8 cellular contexts compared by ENCODE assay signal in genomic region chr7:35853194-35853593, GRCh38. TPM values are rescaled to one million over a fixed set of nuclear protein-coding genes. Genes with fewer than 3 reads are reported as not detected.
A peak's percentile ranks its signal among the peaks of the same experiment; 100 is the strongest.
DNase-seq lines count a peak whose midpoint lies in the region; ATAC-seq and TF ChIP-seq lines count a peak whose summit lies in the region.
"Not testable (repeated sequence)": the region's sequence is repeated elsewhere in the genome, so short reads cannot be mapped to it uniquely, and the experiment has no call there.

No MANE protein-coding gene starts in this region.

- not testable (repeated sequence) for H3K27me3 ChIP-seq in CD4-positive, alpha-beta T cell (ENCODE audit: control insufficient read depth, insufficient read depth, low read length); CD8-positive, alpha-beta memory T cell (ENCODE audit: insufficient read depth, low read length, poor library complexity, severe bottlenecking)

- not testable (repeated sequence) for DNase-seq in CD4-positive, alpha-beta T cell; CD8-positive, alpha-beta memory T cell; effector memory CD8-positive, alpha-beta T cell; memory B cell (ENCODE audit: low spot score in 2 of 2); naive thymus-derived CD8-positive, alpha-beta T cell; neural crest cell (ENCODE audit: low read depth, low spot score); stimulated activated effector memory CD8-positive, alpha-beta T cell treated with anti-CD3 and anti-CD28 coated beads, Interleukin-12 subunit alpha, Interleukin-12 subunit beta, amount 100 ng/mL, for 72 hours (ENCODE audit: low spot score in 2 of 2)

- H3K9me3 Mint-ChIP-seq in CD4-positive, alpha-beta T cell; CD8-positive, alpha-beta memory T cell; activated naive CD8-positive, alpha-beta T cell (ENCODE audit: low read depth); effector memory CD8-positive, alpha-beta T cell; memory B cell; naive thymus-derived CD8-positive, alpha-beta T cell; neural crest cell; stimulated activated effector memory CD8-positive, alpha-beta T cell treated with anti-CD3 and anti-CD28 coated beads, Interleukin-12 subunit alpha, Interleukin-12 subunit beta, amount 100 ng/mL, for 72 hours: not testable (repeated sequence)

- not testable (repeated sequence) for H3K4me3 ChIP-seq in CD8-positive, alpha-beta memory T cell (ENCODE audit: low read length)

- H3K36me3 ChIP-seq in CD8-positive, alpha-beta memory T cell (ENCODE audit: insufficient read depth, low read length), result not testable (repeated sequence)

- not testable (repeated sequence) for TF ChIP-seq CTCF in CD4-positive, alpha-beta T cell (IDR thresholded peaks at IDR 0.05); neural crest cell (conservative IDR thresholded peaks at IDR 0.05)

- POLR2A ChIA-PET in CD4-positive, alpha-beta T cell (lab: Charles Lee), result interaction anchor here (5.5 kb wide), 1 partner anchor 52 kb away, joined by 31 read pairs; the partner anchor contains the start of gene SEPTIN7
- POLR2A ChIA-PET in CD8-positive, alpha-beta memory T cell (lab: Charles Lee); naive thymus-derived CD8-positive, alpha-beta T cell (lab: Charles Lee): not testable (repeated sequence)

- peak overlapping the region; percentile 28 for H3K27ac Mint-ChIP-seq in CD4-positive, alpha-beta T cell
- H3K27ac Mint-ChIP-seq in CD8-positive, alpha-beta memory T cell, result peak overlapping the region; percentile 7 to 81 (median 68)
- peak overlapping the region; percentile 54 for H3K27ac Mint-ChIP-seq in activated naive CD8-positive, alpha-beta T cell
- peak overlapping the region; percentile 64 to 85 for H3K27ac Mint-ChIP-seq in effector memory CD8-positive, alpha-beta T cell
- H3K27ac Mint-ChIP-seq in memory B cell (peak overlapping the region; percentile 38), neural crest cell (ENCODE audit: unreplicated experiment) (peak overlapping the region; percentile 87)
- peak overlapping the region in 7 of 10 donors; percentile 1 to 55 (median 31) for H3K27ac Mint-ChIP-seq in naive thymus-derived CD8-positive, alpha-beta T cell
- peak overlapping the region; percentile 83 for H3K27ac Mint-ChIP-seq in stimulated activated effector memory CD8-positive, alpha-beta T cell treated with anti-CD3 and anti-CD28 coated beads, Interleukin-12 subunit alpha, Interleukin-12 subunit beta, amount 100 ng/mL, for 72 hours

- intact Hi-C loops in CD4-positive, alpha-beta T cell (cut with DNase I, micrococcal nuclease), result not testable (repeated sequence)

- CTCF ChIA-PET in CD4-positive, alpha-beta T cell (lab: Charles Lee); CD8-positive, alpha-beta memory T cell (lab: Charles Lee): not testable (repeated sequence)

- ATAC-seq in CD4-positive, alpha-beta T cell (ENCODE audit: poor library complexity); effector memory CD8-positive, alpha-beta T cell (replicated peaks); memory B cell (ENCODE audit: low read depth); naive thymus-derived CD8-positive, alpha-beta T cell; stimulated activated effector memory CD8-positive, alpha-beta T cell treated with anti-CD3 and anti-CD28 coated beads, Interleukin-12 subunit alpha, Interleukin-12 subunit beta, amount 100 ng/mL, for 72 hours: not testable (repeated sequence)

- H3K4me3 Mint-ChIP-seq in CD4-positive, alpha-beta T cell; activated naive CD8-positive, alpha-beta T cell; effector memory CD8-positive, alpha-beta T cell; memory B cell; neural crest cell; stimulated activated effector memory CD8-positive, alpha-beta T cell treated with anti-CD3 and anti-CD28 coated beads, Interleukin-12 subunit alpha, Interleukin-12 subunit beta, amount 100 ng/mL, for 72 hours: not testable (repeated sequence)
- peak overlapping the region in 3 of 7 donors; percentile 8 to 83 (median 12) for H3K4me3 Mint-ChIP-seq in CD8-positive, alpha-beta memory T cell
- H3K4me3 Mint-ChIP-seq in naive thymus-derived CD8-positive, alpha-beta T cell, result peak overlapping the region in 1 of 10 donors; percentile 48

- H3K4me1 Mint-ChIP-seq in CD4-positive, alpha-beta T cell (ENCODE audit: low read depth), result peaks cover 86% of the 10 kb centered on the region
- H3K4me1 Mint-ChIP-seq in CD8-positive, alpha-beta memory T cell, result peaks cover 73 to 93% (median 91%) of the 10 kb centered on the region in 3 donors
- H3K4me1 Mint-ChIP-seq in activated naive CD8-positive, alpha-beta T cell (ENCODE audit: low read depth), result peaks cover 78% of the 10 kb centered on the region
- H3K4me1 Mint-ChIP-seq in effector memory CD8-positive, alpha-beta T cell (ENCODE audit: low read depth in 2 of 2), result peaks cover 38 to 77% of the 10 kb centered on the region in 2 donors
- peaks cover 30% of the 10 kb centered on the region for H3K4me1 Mint-ChIP-seq in memory B cell
- H3K4me1 Mint-ChIP-seq in naive thymus-derived CD8-positive, alpha-beta T cell, result peaks cover 27 to 84% (median 63%) of the 10 kb centered on the region in 4 donors
- not testable (repeated sequence) for H3K4me1 Mint-ChIP-seq in neural crest cell
- peaks cover 56% of the 10 kb centered on the region for H3K4me1 Mint-ChIP-seq in stimulated activated effector memory CD8-positive, alpha-beta T cell treated with anti-CD3 and anti-CD28 coated beads, Interleukin-12 subunit alpha, Interleukin-12 subunit beta, amount 100 ng/mL, for 72 hours

- not testable (repeated sequence) for H3K27me3 Mint-ChIP-seq in CD4-positive, alpha-beta T cell; CD8-positive, alpha-beta memory T cell; activated naive CD8-positive, alpha-beta T cell; effector memory CD8-positive, alpha-beta T cell; memory B cell; naive thymus-derived CD8-positive, alpha-beta T cell; neural crest cell (ENCODE audit: low read depth)

- H3K9me3 ChIP-seq in CD4-positive, alpha-beta T cell (ENCODE audit: control insufficient read depth, low read length); CD8-positive, alpha-beta memory T cell (ENCODE audit: low read length): not testable (repeated sequence)

- H3K27ac ChIP-seq in CD4-positive, alpha-beta T cell (ENCODE audit: low read depth, low read length); CD8-positive, alpha-beta memory T cell (ENCODE audit: low read depth, low read length): not testable (repeated sequence)

- H3K36me3 Mint-ChIP-seq in CD4-positive, alpha-beta T cell (ENCODE audit: low read depth), result peaks cover 78% of the 10 kb centered on the region
- H3K36me3 Mint-ChIP-seq in CD8-positive, alpha-beta memory T cell, result peaks cover 0 to 57% (median 2%) of the 10 kb centered on the region in 3 donors
- not testable (repeated sequence) for H3K36me3 Mint-ChIP-seq in activated naive CD8-positive, alpha-beta T cell
- peaks cover 40% of the 10 kb centered on the region for H3K36me3 Mint-ChIP-seq in effector memory CD8-positive, alpha-beta T cell (ENCODE audit: insufficient read depth)
- H3K36me3 Mint-ChIP-seq in memory B cell (peaks cover 22% of the 10 kb centered on the region), neural crest cell (ENCODE audit: low read depth) (peaks cover 25% of the 10 kb centered on the region)
- H3K36me3 Mint-ChIP-seq in naive thymus-derived CD8-positive, alpha-beta T cell, result peaks cover 9 to 59% (median 36%) of the 10 kb centered on the region in 3 donors
- H3K36me3 Mint-ChIP-seq in stimulated activated effector memory CD8-positive, alpha-beta T cell treated with anti-CD3 and anti-CD28 coated beads, Interleukin-12 subunit alpha, Interleukin-12 subunit beta, amount 100 ng/mL, for 72 hours, result peaks cover 25% of the 10 kb centered on the region

- H3K4me1 ChIP-seq in CD8-positive, alpha-beta memory T cell (ENCODE audit: insufficient read depth, low read length), result peaks cover 26% of the 10 kb centered on the region

RNA-seq across cellular contexts. Expression of gene SEPTIN7, which starts 52.3 kb away (rescaled TPM):
- 100 to 1,000 TPM; 185 to 186 TPM for total RNA-seq in CD4-positive, alpha-beta T cell
- total RNA-seq in CD8-positive, alpha-beta memory T cell, result 100 to 1,000 TPM; 270 TPM
- polyA plus RNA-seq in CD8-positive, alpha-beta memory T cell, result 671 TPM
- total RNA-seq in naive thymus-derived CD8-positive, alpha-beta T cell, result 100 to 1,000 TPM; 244 TPM
- polyA plus RNA-seq in naive thymus-derived CD8-positive, alpha-beta T cell, result 100 to 1,000 TPM; 488 to 693 (median 497) TPM
- total RNA-seq in neural crest cell, result 210 and 223 TPM in 2 replicates

Comparison
In these comparisons a context has a peak if more than half of its experiments do, and no peak if none do; other contexts are left out.
1. H3K27ac Mint-ChIP-seq: peak in every context shown above with its lines; median percentile 87 in neural crest cell; 83 in stimulated activated effector memory CD8-positive, alpha-beta T cell treated with anti-CD3 and anti-CD28 coated beads, Interleukin-12 subunit alpha, Interleukin-12 subunit beta, amount 100 ng/mL, for 72 hours; 74 in effector memory CD8-positive, alpha-beta T cell; 68 in CD8-positive, alpha-beta memory T cell; 54 in activated naive CD8-positive, alpha-beta T cell; 38 in memory B cell; 31 in naive thymus-derived CD8-positive, alpha-beta T cell; 28 in CD4-positive, alpha-beta T cell.